ENCODE assay signal across 35 cellular contexts in the genomic region with DNA sequence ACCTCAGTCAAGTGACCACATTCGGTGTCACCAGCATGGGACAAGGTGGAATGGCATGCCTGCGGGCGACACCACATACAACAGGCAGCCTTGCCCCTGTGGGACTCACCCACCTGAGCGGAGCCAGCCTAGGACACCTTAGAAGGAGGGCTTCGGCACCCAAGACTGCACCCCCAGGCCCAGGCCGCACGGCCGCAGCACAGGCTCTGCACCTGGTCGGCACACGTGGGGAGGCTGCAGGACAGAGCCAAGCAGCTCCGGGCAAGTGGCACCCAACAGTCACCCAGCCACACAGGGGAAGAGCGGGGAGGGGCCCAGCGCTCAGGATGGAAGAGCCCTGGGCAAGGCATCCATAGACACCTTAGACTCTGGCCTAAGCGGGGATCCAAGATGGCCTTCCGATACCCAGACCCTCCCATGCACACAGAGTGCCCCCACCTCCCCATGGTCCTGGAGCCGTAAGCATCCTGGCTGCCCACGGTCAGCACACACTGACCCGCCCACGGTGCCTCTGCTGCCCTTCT. TPM values are rescaled to one million over a fixed set of nuclear protein-coding genes. Genes with fewer than 3 reads are reported as not detected.
"Had no signal": no experiment of that assay in that cellular context is flagged by ENCODE, and none has a peak within 500 bp of the region (broad histone marks: within the 10 kb centered on the region; RNA-seq: fewer than 3 reads in every experiment).

No MANE protein-coding gene starts in this region.

- H3K27ac Mint-ChIP-seq: activated CD4-positive, alpha-beta memory T cell treated with anti-CD3 and anti-CD28 coated beads for 36 hours; activated CD4-positive, alpha-beta T cell treated with anti-CD3 and anti-CD28 coated beads for 36 hours; activated CD4-positive, alpha-beta T cell treated with anti-CD3 and anti-CD28 coated beads, Interleukin-2, amount 10 ng/mL, durations not matched to agents 24 days and 14 days; activated CD8-positive, alpha-beta memory T cell treated with anti-CD3 and anti-CD28 coated beads, Interleukin-2, amount 10 ng/mL, durations not matched to agents 7 days and 5 days; activated CD8-positive, alpha-beta T cell treated with anti-CD3 and anti-CD28 coated beads, Interleukin-2, amount 10 ng/mL, durations not matched to agents 7 days and 5 days; activated naive CD8-positive, alpha-beta T cell; activated T-cell treated with anti-CD3 and anti-CD28 coated beads, Interleukin-2, amount 50 U/mL, for 24 hours; activated T-cell treated with anti-CD3 and anti-CD28 coated beads, Interleukin-2, amount 50 U/mL, for 72 hours; dendritic cell treated with granulocyte-macrophage colony-stimulating factor and Interleukin-4, amounts not matched to agents 40 ng/mL and 50 ng/mL, for 4 days; effector memory CD8-positive, alpha-beta T cell; T-helper 1 cell treated with Interleukin-12 subunit alpha and Interleukin-12 subunit beta and Interleukin-4 antibody, amounts not matched to agents 30 μg/mL and 1 μg/mL, for 36 hours; T-helper 2 cell treated with Interferon-gamma antibody and Interleukin-4, amounts not matched to agents 5 μg/mL and 100 μg/mL, for 36 hours had no signal

- H3K4me1 Mint-ChIP-seq: activated CD4-positive, alpha-beta T cell treated with anti-CD3 and anti-CD28 coated beads for 36 hours; activated CD4-positive, alpha-beta T cell treated with anti-CD3 and anti-CD28 coated beads, Interleukin-2, amount 10 ng/mL, durations not matched to agents 24 days and 14 days; activated CD8-positive, alpha-beta memory T cell treated with anti-CD3 and anti-CD28 coated beads, Interleukin-2, amount 10 ng/mL, durations not matched to agents 7 days and 5 days; central memory CD8-positive, alpha-beta T cell had no signal

- H3K9me3 Mint-ChIP-seq: activated CD4-positive, alpha-beta memory T cell treated with anti-CD3 and anti-CD28 coated beads for 36 hours; activated CD4-positive, alpha-beta T cell treated with anti-CD3 and anti-CD28 coated beads, Interleukin-2, amount 10 ng/mL, durations not matched to agents 24 days and 14 days; activated T-cell treated with anti-CD3 and anti-CD28 coated beads, Interleukin-2, amount 50 U/mL, for 24 hours; central memory CD8-positive, alpha-beta T cell; dendritic cell treated with granulocyte-macrophage colony-stimulating factor and Interleukin-4, amounts not matched to agents 40 ng/mL and 50 ng/mL, for 4 days; effector memory CD8-positive, alpha-beta T cell had no signal

- FAIRE-seq: astrocyte, bronchial epithelial cell had no signal

- H3K4me3 Mint-ChIP-seq: activated CD4-positive, alpha-beta memory T cell treated with anti-CD3 and anti-CD28 coated beads for 36 hours; activated CD4-positive, alpha-beta T cell treated with anti-CD3 and anti-CD28 coated beads for 36 hours; activated CD4-positive, alpha-beta T cell treated with anti-CD3 and anti-CD28 coated beads, Interleukin-2, amount 10 ng/mL, durations not matched to agents 24 days and 14 days; activated CD8-positive, alpha-beta memory T cell treated with anti-CD3 and anti-CD28 coated beads, Interleukin-2, amount 10 ng/mL, durations not matched to agents 7 days and 5 days; activated CD8-positive, alpha-beta T cell treated with anti-CD3 and anti-CD28 coated beads, Interleukin-2, amount 10 ng/mL, durations not matched to agents 7 days and 5 days; activated naive CD8-positive, alpha-beta T cell; activated T-cell treated with anti-CD3 and anti-CD28 coated beads, Interleukin-2, amount 50 U/mL, for 24 hours; activated T-cell treated with anti-CD3 and anti-CD28 coated beads, Interleukin-2, amount 50 U/mL, for 72 hours; central memory CD8-positive, alpha-beta T cell; dendritic cell treated with granulocyte-macrophage colony-stimulating factor and Interleukin-4, amounts not matched to agents 40 ng/mL and 50 ng/mL, for 4 days; effector memory CD8-positive, alpha-beta T cell; T-helper 1 cell treated with Interleukin-12 subunit alpha and Interleukin-12 subunit beta and Interleukin-4 antibody, amounts not matched to agents 30 μg/mL and 1 μg/mL, for 36 hours; T-helper 2 cell treated with Interferon-gamma antibody and Interleukin-4, amounts not matched to agents 5 μg/mL and 100 μg/mL, for 36 hours had no signal

- H3K27ac ChIP-seq: brain microvascular endothelial cell, coronary artery, dorsolateral prefrontal cortex, esophagus muscularis mucosa, foreskin keratinocyte, gastrocnemius medialis, heart left ventricle had no signal

- H3K4me3 ChIP-seq: coronary artery, dorsolateral prefrontal cortex, esophagus muscularis mucosa, gastrocnemius medialis, heart left ventricle had no signal

- H3K27me3 ChIP-seq: brain microvascular endothelial cell, dorsolateral prefrontal cortex, esophagus muscularis mucosa, foreskin keratinocyte, gastrocnemius medialis, heart left ventricle had no signal

- ATAC-seq: activated CD4-positive, alpha-beta T cell treated with anti-CD3 and anti-CD28 coated beads for 36 hours; activated CD8-positive, alpha-beta memory T cell treated with anti-CD3 and anti-CD28 coated beads, Interleukin-2, amount 10 ng/mL, durations not matched to agents 7 days and 5 days; activated CD8-positive, alpha-beta T cell treated with anti-CD3 and anti-CD28 coated beads, Interleukin-2, amount 10 ng/mL, durations not matched to agents 7 days and 5 days; activated T-cell treated with anti-CD3 and anti-CD28 coated beads, Interleukin-2, amount 50 U/mL, for 72 hours; effector memory CD8-positive, alpha-beta T cell; foreskin keratinocyte; gastrocnemius medialis; heart left ventricle had no signal

- H3K36me3 ChIP-seq: brain microvascular endothelial cell, esophagus muscularis mucosa, gastrocnemius medialis, heart left ventricle had no signal

- H3K27me3 Mint-ChIP-seq: activated CD4-positive, alpha-beta memory T cell treated with anti-CD3 and anti-CD28 coated beads for 36 hours; activated CD4-positive, alpha-beta T cell treated with anti-CD3 and anti-CD28 coated beads for 36 hours; activated CD4-positive, alpha-beta T cell treated with anti-CD3 and anti-CD28 coated beads, Interleukin-2, amount 10 ng/mL, durations not matched to agents 24 days and 14 days; activated CD8-positive, alpha-beta memory T cell treated with anti-CD3 and anti-CD28 coated beads, Interleukin-2, amount 10 ng/mL, durations not matched to agents 7 days and 5 days; activated naive CD8-positive, alpha-beta T cell; activated T-cell treated with anti-CD3 and anti-CD28 coated beads, Interleukin-2, amount 50 U/mL, for 24 hours; central memory CD8-positive, alpha-beta T cell; effector memory CD8-positive, alpha-beta T cell had no signal

- DNase-seq: activated CD4-positive, alpha-beta memory T cell treated with anti-CD3 and anti-CD28 coated beads for 36 hours; activated CD4-positive, alpha-beta T cell treated with anti-CD3 and anti-CD28 coated beads for 36 hours; activated CD4-positive, alpha-beta T cell treated with anti-CD3 and anti-CD28 coated beads, Interleukin-2, amount 10 ng/mL, durations not matched to agents 24 days and 14 days; activated CD4-positive, CD25-positive, alpha-beta regulatory T cell; activated CD4-positive, CD25-positive, alpha-beta regulatory T cell treated with anti-CD3 and anti-CD28 coated beads, Interleukin-2, amount 50 U/mL, for 72 hours; activated CD8-positive, alpha-beta memory T cell treated with anti-CD3 and anti-CD28 coated beads, Interleukin-2, amount 10 ng/mL, durations not matched to agents 7 days and 5 days; activated CD8-positive, alpha-beta memory T cell treated with anti-CD3 and anti-CD28 coated beads, Interleukin-2, amount 50 U/mL, for 48 hours; activated CD8-positive, alpha-beta T cell treated with anti-CD3 and anti-CD28 coated beads, Interleukin-2, amount 10 ng/mL, durations not matched to agents 7 days and 5 days; activated gamma-delta T cell; activated naive CD4-positive, alpha-beta T cell; activated naive CD4-positive, alpha-beta T cell treated with anti-CD3 and anti-CD28 coated beads, Interleukin-2, amount 50 U/mL, for 16 hours; activated T-cell treated with anti-CD3 and anti-CD28 coated beads for 4 hours; activated T-cell treated with anti-CD3 and anti-CD28 coated beads, Interleukin-2, amount 50 U/mL, for 24 hours; activated T-cell treated with anti-CD3 and anti-CD28 coated beads, Interleukin-2, amount 50 U/mL, for 72 hours; amniotic stem cell; anterior cingulate cortex; brain microvascular endothelial cell; dorsolateral prefrontal cortex; effector memory CD8-positive, alpha-beta T cell; erythroblast; foreskin keratinocyte; gastrocnemius medialis; glutamatergic neuron; heart left ventricle; T1000 had no signal

- H3K9me3 ChIP-seq: esophagus muscularis mucosa, gastrocnemius medialis, heart left ventricle had no signal

- H3K36me3 Mint-ChIP-seq: activated CD4-positive, alpha-beta memory T cell treated with anti-CD3 and anti-CD28 coated beads for 36 hours; activated CD8-positive, alpha-beta memory T cell treated with anti-CD3 and anti-CD28 coated beads, Interleukin-2, amount 10 ng/mL, durations not matched to agents 7 days and 5 days; activated naive CD8-positive, alpha-beta T cell had no signal

RNA-seq across cellular contexts. Expression of a gene that starts 16.1 kb away (rescaled TPM):
- total RNA-seq: activated CD4-positive, alpha-beta T cell treated with anti-CD3 and anti-CD28 coated beads for 36 hours; activated CD4-positive, alpha-beta T cell treated with anti-CD3 and anti-CD28 coated beads, Interleukin-2, amount 10 ng/mL, durations not matched to agents 24 days and 14 days; activated CD8-positive, alpha-beta memory T cell treated with anti-CD3 and anti-CD28 coated beads for 36 hours; activated CD8-positive, alpha-beta memory T cell treated with anti-CD3 and anti-CD28 coated beads, Interleukin-2, amount 10 ng/mL, durations not matched to agents 7 days and 5 days had no signal

RNA-seq across cellular contexts. Expression of a gene that starts 27.4 kb away (rescaled TPM):
- total RNA-seq: foreskin keratinocyte had no signal
- polyA plus RNA-seq: foreskin keratinocyte had no signal
